In the genomic region with DNA sequence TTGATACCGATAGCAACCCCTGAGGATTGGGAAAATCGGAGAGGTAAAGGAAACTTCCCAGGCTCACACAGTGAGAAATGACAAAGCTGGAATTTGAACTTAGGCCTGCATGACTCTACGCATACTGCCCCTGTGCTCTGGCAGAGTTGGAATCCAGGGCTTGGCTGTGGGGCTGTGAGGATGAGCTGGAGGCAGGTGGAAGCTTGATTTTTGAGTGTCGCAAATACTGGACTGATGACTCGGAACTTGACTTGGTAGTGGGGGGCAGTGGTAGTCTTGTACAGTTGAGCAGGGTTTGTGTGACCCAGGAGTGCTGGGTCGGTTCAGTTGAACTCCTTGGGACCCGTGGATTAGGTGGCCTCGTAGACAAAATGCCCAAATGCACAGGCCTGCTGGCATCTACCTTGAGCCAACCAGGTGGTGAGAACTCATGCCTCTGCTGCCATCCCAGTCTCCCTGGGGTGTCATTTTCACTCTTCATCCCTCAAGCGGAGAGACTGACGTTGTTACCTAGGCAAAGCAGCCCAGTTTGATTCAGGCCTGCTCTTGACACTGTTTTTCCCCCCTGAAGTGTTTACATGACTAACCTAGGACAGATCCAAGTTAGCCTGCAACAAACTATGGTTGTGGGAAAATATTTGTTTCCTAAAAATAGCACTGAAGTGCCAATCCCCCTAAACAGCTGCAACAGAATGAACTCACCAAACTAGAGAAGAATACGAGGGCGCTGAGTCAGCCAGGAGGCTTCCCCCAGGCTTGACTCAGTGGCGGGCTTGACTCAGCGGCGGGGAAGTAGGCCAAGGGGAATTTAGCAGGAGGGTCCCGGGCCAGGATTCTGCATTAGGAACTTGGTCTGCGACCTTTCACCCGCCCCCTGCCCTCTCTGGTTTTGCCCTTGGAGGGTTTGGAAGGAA, we compare ENCODE assay signal across 9 cellular contexts. TPM values are rescaled to one million over a fixed set of nuclear protein-coding genes. Genes with fewer than 3 reads are reported as not detected.
DNase-seq lines count a peak whose midpoint lies in the region; ATAC-seq and TF ChIP-seq lines count a peak whose summit lies in the region.
"Had no signal": no experiment of that assay in that cellular context is flagged by ENCODE, and none has a peak within 500 bp of the region (broad histone marks: within the 10 kb centered on the region; RNA-seq: fewer than 3 reads in every experiment).

No MANE protein-coding gene starts in this region.

- H3K27ac ChIP-seq in PC-3 (ENCODE audit: low read length): peak overlapping the region; percentile 87

- H3F3A ChIP-seq in PC-3 (ENCODE audit: low read length, unreplicated experiment): no peaks in the 10 kb centered on the region

- no peak overlapping the region; the same call in 1 of the 2 replicates for H2AFZ ChIP-seq in PC-3 (ENCODE audit: low read length)

- CTCF ChIA-PET in PC-3 (lab: Charles Lee): no interaction called here

- POLR2A ChIA-PET in PC-3 (lab: Charles Lee; ENCODE audit: unreplicated experiment): no interaction called here

- TF ChIP-seq CTCF in PC-3 (conservative IDR thresholded peaks at IDR 0.05; ENCODE audit: low read depth, low read length): no peak
- no peak for TF ChIP-seq CTCF in osteocyte (IDR thresholded peaks at IDR 0.05)

- H3K9ac ChIP-seq in PC-3 (ENCODE audit: low read length): peak overlapping the region; percentile 31; the same call in 1 of the 2 replicates

- no peaks in the 10 kb centered on the region for H3K79me2 ChIP-seq in PC-3 (ENCODE audit: low read length)

- no peaks in the 10 kb centered on the region for H3K9me3 Mint-ChIP-seq in osteocyte (ENCODE audit: unreplicated experiment)

- peak overlapping the region; percentile 49 for H3K4me2 ChIP-seq in PC-3 (ENCODE audit: low read length)

- no peaks in the 10 kb centered on the region for H4K20me1 ChIP-seq in PC-3 (ENCODE audit: low read length)

- no peaks in the 10 kb centered on the region for H3K27me3 Mint-ChIP-seq in osteocyte (ENCODE audit: unreplicated experiment)

- intact Hi-C loops in PC-3 (cut with micrococcal nuclease): loop anchor here (5.0 kb wide), 1 partner anchor 170 kb away; no protein-coding TSS in a partner anchor

- peaks cover 12% of the 10 kb centered on the region for H3K36me3 Mint-ChIP-seq in osteocyte (ENCODE audit: unreplicated experiment)

- peaks cover 35% of the 10 kb centered on the region for H3K4me1 Mint-ChIP-seq in osteocyte (ENCODE audit: unreplicated experiment)

- H3K4me3 ChIP-seq in PC-3 (ENCODE audit: low read length): no peak overlapping the region

- BruUV-seq in PC-3 (replicated peaks; lab: Mats Ljungman, UMichigan): no TSS peak

- H3K9me3 ChIP-seq in PC-3 (ENCODE audit: low read length): no peaks in the 10 kb centered on the region

- no peaks in the 10 kb centered on the region for H3K27me3 ChIP-seq in PC-3 (ENCODE audit: low read length)

- in situ Hi-C loops in Caki2 (cut with HindIII; ENCODE audit: low pct_unique_long_range_greater_than_20kb, low sequenced_read_pairs): no loop called here

- no peak overlapping the region for H3K4me3 Mint-ChIP-seq in osteocyte (ENCODE audit: unreplicated experiment)

- H3K36me3 ChIP-seq in PC-3 (ENCODE audit: low read depth, low read length): no peaks in the 10 kb centered on the region

- H3K27ac Mint-ChIP-seq in osteocyte (ENCODE audit: unreplicated experiment): peak overlapping the region; percentile 34

- H3K4me1 ChIP-seq in PC-3 (ENCODE audit: insufficient read depth, low read length): peaks cover 34% of the 10 kb centered on the region

- no peaks in the 10 kb centered on the region for H3K9me2 ChIP-seq in PC-3 (replicated peaks; ENCODE audit: low read length)

- ATAC-seq in PC-3 (peak; percentile 75), esophagus mucosa (peak; percentile 27), GM19035 (IDR thresholded peaks at IDR 0.05; ENCODE audit: unreplicated experiment) (no peak)

- peak; percentile 83 for DNase-seq in Caki2 (ENCODE audit: low read depth)
- DNase-seq in PC-3: peak; percentile 86
- DNase-seq in osteocyte (ENCODE audit: extremely low spot score, unreplicated experiment): peak; percentile 75
- DNase-seq in NCI-H2227 treated with DMSO at 0.1 percent for 48 hours (lab: John Stamatoyannopoulos, UW): no peak
- DNase-seq in NCI-H774 (lab: John Stamatoyannopoulos, UW): no peak
- no peak for DNase-seq in NCI-H510A treated with DMSO at 0.1 percent for 48 hours (lab: John Stamatoyannopoulos, UW)

RNA-seq across cellular contexts. Expression of gene ORM1, which starts 45.7 kb away (rescaled TPM):
- total RNA-seq in Caki2 (2014; rRNA removed; shearing (Covaris generic); ENCODE audit: low replicate concordance): not detected in 2 replicates
- total RNA-seq in PC-3 (2014; rRNA removed) (not detected in 2 replicates), esophagus mucosa (1.6 TPM), osteocyte (not detected in 2 replicates)
- total RNA-seq: HT-29 had no signal

RNA-seq across cellular contexts. Expression of gene ORM2, which starts 52.5 kb away (rescaled TPM):
- not detected in 2 replicates for total RNA-seq in Caki2 (2014; rRNA removed; shearing (Covaris generic); ENCODE audit: low replicate concordance)
- total RNA-seq in PC-3 (2014; rRNA removed) (not detected in 2 replicates), esophagus mucosa (0.36 TPM), osteocyte (not detected in 2 replicates)
- total RNA-seq: HT-29 had no signal

Comparison
In these comparisons a context has a peak if more than half of its experiments do, and no peak if none do; other contexts are left out.
1. DNase-seq: peak in Caki2 (single experiment), PC-3 (single experiment) and osteocyte (single experiment); none in NCI-H2227 treated with DMSO at 0.1 percent for 48 hours (single experiment), NCI-H774 (single experiment) and NCI-H510A treated with DMSO at 0.1 percent for 48 hours (single experiment).